ENCODE assay signal across 22 cellular contexts in genomic region chr1:64754166-64754565, GRCh38.
"Had no signal": no experiment of that assay in that cellular context is flagged by ENCODE, and none has a peak within 500 bp of the region (broad histone marks: within the 10 kb centered on the region; RNA-seq: fewer than 3 reads in every experiment).

No MANE protein-coding gene starts in this region.

- H3K27me3 ChIP-seq: esophagus muscularis mucosa, foreskin keratinocyte, testis, uterus had no signal

- H3K4me1 Mint-ChIP-seq: activated B cell treated with CpG ODN at 0.5 μM for 24 hours; activated CD8-positive, alpha-beta memory T cell treated with anti-CD3 and anti-CD28 coated beads, Interleukin-2, amount 10 ng/mL, durations not matched to agents 7 days and 5 days; activated naive CD4-positive, alpha-beta T cell treated with anti-CD3 and anti-CD28 coated beads, Interleukin-2, amount 50 U/mL, for 24 hours; activated naive CD8-positive, alpha-beta T cell treated with anti-CD3 and anti-CD28 coated beads, Interleukin-2, amount 50 U/mL, for 24 hours had no signal

- H3K4me3 Mint-ChIP-seq: activated B cell treated with CpG ODN at 0.5 μM for 24 hours; activated CD8-positive, alpha-beta memory T cell treated with anti-CD3 and anti-CD28 coated beads, Interleukin-2, amount 10 ng/mL, durations not matched to agents 7 days and 5 days; activated CD8-positive, alpha-beta T cell treated with anti-CD3 and anti-CD28 coated beads for 36 hours; activated naive CD4-positive, alpha-beta T cell treated with anti-CD3 and anti-CD28 coated beads, Interleukin-2, amount 50 U/mL, for 24 hours; activated naive CD8-positive, alpha-beta T cell treated with anti-CD3 and anti-CD28 coated beads, Interleukin-2, amount 50 U/mL, for 24 hours; natural killer cell treated with Interleukin-12 subunit alpha and Interleukin-12 subunit beta and Interleukin-15 and Interleukin-18, amount 100 ng/mL, for 72 hours; T-helper 2 cell treated with Interferon-gamma antibody and Interleukin-4, amounts not matched to agents 5 μg/mL and 100 μg/mL, for 36 hours had no signal

- H3K4me3 ChIP-seq: esophagus muscularis mucosa, left ventricle myocardium inferior, testis, uterus had no signal

- H3K36me3 Mint-ChIP-seq: activated naive CD4-positive, alpha-beta T cell treated with anti-CD3 and anti-CD28 coated beads, Interleukin-2, amount 50 U/mL, for 24 hours; natural killer cell treated with Interleukin-12 subunit alpha and Interleukin-12 subunit beta and Interleukin-15 and Interleukin-18, amount 100 ng/mL, for 72 hours had no signal

- H3K27ac Mint-ChIP-seq: activated B cell treated with CpG ODN at 0.5 μM for 24 hours; activated CD8-positive, alpha-beta memory T cell treated with anti-CD3 and anti-CD28 coated beads, Interleukin-2, amount 10 ng/mL, durations not matched to agents 7 days and 5 days; activated CD8-positive, alpha-beta T cell treated with anti-CD3 and anti-CD28 coated beads for 36 hours; activated naive CD4-positive, alpha-beta T cell treated with anti-CD3 and anti-CD28 coated beads, Interleukin-2, amount 50 U/mL, for 24 hours; activated naive CD8-positive, alpha-beta T cell treated with anti-CD3 and anti-CD28 coated beads, Interleukin-2, amount 50 U/mL, for 24 hours; activated T-helper 2 cell treated with anti-CD3 and anti-CD28 coated beads, Interferon-gamma antibody, Interleukin-2, Interleukin-4, amounts not matched to agents 10 μg/mL and 5 μg/mL and 100 μg/mL, durations not matched to agents 14 hours and 24 hours and 36 hours; natural killer cell treated with Interleukin-12 subunit alpha and Interleukin-12 subunit beta and Interleukin-15 and Interleukin-18, amount 100 ng/mL, for 72 hours; T-helper 2 cell treated with Interferon-gamma antibody and Interleukin-4, amounts not matched to agents 5 μg/mL and 100 μg/mL, for 36 hours had no signal

- H3K9me3 Mint-ChIP-seq: activated naive CD4-positive, alpha-beta T cell treated with anti-CD3 and anti-CD28 coated beads, Interleukin-2, amount 50 U/mL, for 24 hours; activated naive CD8-positive, alpha-beta T cell treated with anti-CD3 and anti-CD28 coated beads, Interleukin-2, amount 50 U/mL, for 24 hours; activated T-helper 2 cell treated with anti-CD3 and anti-CD28 coated beads, Interferon-gamma antibody, Interleukin-2, Interleukin-4, amounts not matched to agents 10 μg/mL and 5 μg/mL and 100 μg/mL, durations not matched to agents 14 hours and 24 hours and 36 hours; natural killer cell treated with Interleukin-12 subunit alpha and Interleukin-12 subunit beta and Interleukin-15 and Interleukin-18, amount 100 ng/mL, for 72 hours; T-helper 2 cell treated with Interferon-gamma antibody and Interleukin-4, amounts not matched to agents 5 μg/mL and 100 μg/mL, for 36 hours had no signal

- DNase-seq: activated B cell treated with CpG ODN at 0.5 μM for 24 hours; activated CD4-positive, alpha-beta T cell treated with anti-CD3 and anti-CD28 coated beads, Interleukin-2, amount 50 U/mL, for 1 hour; activated CD8-positive, alpha-beta memory T cell treated with anti-CD3 and anti-CD28 coated beads, Interleukin-2, amount 10 ng/mL, durations not matched to agents 7 days and 5 days; activated CD8-positive, alpha-beta T cell treated with anti-CD3 and anti-CD28 coated beads for 36 hours; activated naive CD8-positive, alpha-beta T cell treated with anti-CD3 and anti-CD28 coated beads, Interleukin-2, amount 50 U/mL, for 24 hours; activated T-cell treated with anti-CD3 and anti-CD28 coated beads, Interleukin-2, amount 50 U/mL, for 48 hours; amygdala; caudate nucleus; foreskin keratinocyte; left ventricle myocardium inferior; right cardiac atrium; stimulated activated CD4-positive, alpha-beta T cell treated with anti-CD3 and anti-CD28 coated beads, Interleukin-2, amount 100 ng/mL, for 48 hours; stimulated activated naive CD8-positive, alpha-beta T cell treated with anti-CD3 and anti-CD28 coated beads, Interleukin-15, Interleukin-2, amounts not matched to agents 100 U/mL and 50 U/mL, for 24 hours; T-helper 1 cell; testis; trophoblast cell; uterus had no signal

- H3K27me3 Mint-ChIP-seq: activated B cell treated with CpG ODN at 0.5 μM for 24 hours; activated CD8-positive, alpha-beta memory T cell treated with anti-CD3 and anti-CD28 coated beads, Interleukin-2, amount 10 ng/mL, durations not matched to agents 7 days and 5 days; activated naive CD8-positive, alpha-beta T cell treated with anti-CD3 and anti-CD28 coated beads, Interleukin-2, amount 50 U/mL, for 24 hours had no signal

- H3K27ac ChIP-seq: esophagus muscularis mucosa, foreskin keratinocyte, testis, uterus had no signal

- H3K9me3 ChIP-seq: esophagus muscularis mucosa, testis, uterus had no signal

- H3K4me1 ChIP-seq: foreskin keratinocyte, testis, uterus had no signal

- ATAC-seq: activated CD8-positive, alpha-beta memory T cell treated with anti-CD3 and anti-CD28 coated beads, Interleukin-2, amount 10 ng/mL, durations not matched to agents 7 days and 5 days; activated CD8-positive, alpha-beta T cell treated with anti-CD3 and anti-CD28 coated beads for 36 hours; activated naive CD8-positive, alpha-beta T cell treated with anti-CD3 and anti-CD28 coated beads, Interleukin-2, amount 50 U/mL, for 24 hours; foreskin keratinocyte; natural killer cell treated with Interleukin-12 subunit alpha and Interleukin-12 subunit beta and Interleukin-15 and Interleukin-18, amount 100 ng/mL, for 72 hours; right cardiac atrium; stimulated activated naive CD8-positive, alpha-beta T cell treated with anti-CD3 and anti-CD28 coated beads, Interleukin-15, Interleukin-2, amounts not matched to agents 100 U/mL and 50 U/mL, for 24 hours had no signal

- H3K36me3 ChIP-seq: esophagus muscularis mucosa, left ventricle myocardium inferior, uterus had no signal
